In genomic region chr7:98802088-98802780, GRCh38 we compare ENCODE assay signal across 8 cellular contexts.
A peak's percentile ranks its signal among the peaks of the same experiment; 100 is the strongest.
DNase-seq lines count a peak whose midpoint lies in the region; ATAC-seq lines count a peak whose summit lies in the region.

No MANE protein-coding gene starts in this region.

- DNase-seq in Daoy (ENCODE audit: low read depth) (peak; percentile 97), NCI-H2171 (lab: John Stamatoyannopoulos, UW) (peak; percentile 96), amygdala (lab: John Stamatoyannopoulos, UW) (peak in 29 of 56 donors; percentile 2 to 33 (median 16)), medulla oblongata (ENCODE audit: extremely low spot score) (peak; percentile 21), OCI-M2 (lab: John Stamatoyannopoulos, UW; ENCODE audit: unreplicated experiment) (no peak), NCI-H187 treated with DMSO at 0.1 percent for 48 hours (lab: John Stamatoyannopoulos, UW) (no peak)

- peak; percentile 85 for ATAC-seq in GM19328 (IDR thresholded peaks at IDR 0.05; ENCODE audit: unreplicated experiment)
- peak; percentile 80 for ATAC-seq in HG03095 (IDR thresholded peaks at IDR 0.05; ENCODE audit: unreplicated experiment)

Comparison
In these comparisons a context has a peak if more than half of its experiments do, and no peak if none do; other contexts are left out.
1. DNase-seq: peak in Daoy (single experiment), NCI-H2171 (single experiment), amygdala (29 of 56) and medulla oblongata (single experiment); none in OCI-M2 (single experiment) and NCI-H187 treated with DMSO at 0.1 percent for 48 hours (single experiment).